Comparison of ENCODE assay signal across 1 cellular context in the genomic region with DNA sequence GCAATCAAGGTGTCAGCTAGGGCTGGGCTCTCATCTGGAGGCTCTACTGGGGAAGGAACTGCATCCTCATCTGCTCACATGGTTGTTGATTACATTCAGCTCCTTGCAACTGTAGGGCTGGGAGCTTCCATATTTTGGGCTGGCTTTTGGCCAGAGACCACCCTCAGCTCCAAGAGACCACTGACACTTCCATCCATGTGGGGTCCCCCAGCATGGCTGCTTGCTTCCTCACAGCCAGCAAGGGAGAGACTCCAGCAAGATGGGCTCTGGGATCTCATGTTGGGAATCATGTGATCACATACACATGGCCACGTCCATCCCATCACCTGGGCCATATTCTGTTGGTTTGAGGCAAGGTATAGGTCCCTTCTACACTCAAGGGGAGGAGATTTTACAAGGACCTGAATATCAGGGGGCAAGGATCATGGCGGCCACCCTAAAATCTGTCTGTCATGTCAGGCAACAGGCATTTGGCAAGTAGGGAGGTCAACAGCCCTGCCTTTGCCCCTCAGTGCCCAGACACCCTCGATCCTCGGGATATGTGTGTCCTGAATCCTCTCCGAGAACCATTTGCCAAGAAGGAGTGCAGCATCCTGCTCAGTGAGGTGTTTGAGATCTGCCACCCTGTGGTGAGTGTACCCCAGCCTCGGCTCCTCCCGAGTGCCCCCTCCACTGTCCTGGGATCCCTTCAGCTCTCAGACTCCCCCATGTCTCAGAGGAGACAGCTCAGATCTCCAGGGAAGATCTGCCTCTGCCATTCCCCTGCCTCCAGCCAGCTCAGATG.
TF ChIP-seq lines count a peak whose summit lies in the region.

No MANE protein-coding gene starts in this region.

TF ChIP-seq in IMR-90, 13 proteins besides CTCF, POLR2A, EP300 and RAD21:
- TF ChIP-seq MAFK (IDR thresholded peaks at IDR 0.05; ENCODE audit: low read depth, low read length) (no peak), CHD1 (IDR thresholded peaks at IDR 0.05; ENCODE audit: low read depth, low read length) (no peak), RCOR1 (IDR thresholded peaks at IDR 0.05; ENCODE audit: insufficient replicate concordance, low read length) (no peak), RFX5 (IDR thresholded peaks at IDR 0.05; ENCODE audit: low read depth, low read length) (no peak), CEBPB (IDR thresholded peaks at IDR 0.05; ENCODE audit: low read depth, low read length) (no peak), MAZ (IDR thresholded peaks at IDR 0.05; ENCODE audit: borderline replicate concordance, low read depth, low read length) (no peak), FOS (IDR thresholded peaks at IDR 0.05; ENCODE audit: low read depth, low read length) (no peak), NFE2L2 (IDR thresholded peaks at IDR 0.05; ENCODE audit: low read depth, low read length) (no peak), SMC3 (IDR thresholded peaks at IDR 0.05; ENCODE audit: low read depth, low read length) (no peak), MXI1 (IDR thresholded peaks at IDR 0.05; ENCODE audit: borderline replicate concordance, low read depth, low read length) (no peak), BHLHE40 (IDR thresholded peaks at IDR 0.05; ENCODE audit: low read depth, low read length) (no peak)
- TF ChIP-seq, protein P1, sequence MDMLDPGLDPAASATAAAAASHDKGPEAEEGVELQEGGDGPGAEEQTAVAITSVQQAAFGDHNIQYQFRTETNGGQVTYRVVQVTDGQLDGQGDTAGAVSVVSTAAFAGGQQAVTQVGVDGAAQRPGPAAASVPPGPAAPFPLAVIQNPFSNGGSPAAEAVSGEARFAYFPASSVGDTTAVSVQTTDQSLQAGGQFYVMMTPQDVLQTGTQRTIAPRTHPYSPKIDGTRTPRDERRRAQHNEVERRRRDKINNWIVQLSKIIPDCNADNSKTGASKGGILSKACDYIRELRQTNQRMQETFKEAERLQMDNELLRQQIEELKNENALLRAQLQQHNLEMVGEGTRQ (IDR thresholded peaks at IDR 0.05; ENCODE audit: low read depth, low read length): no peak
- TF ChIP-seq, protein P2, sequence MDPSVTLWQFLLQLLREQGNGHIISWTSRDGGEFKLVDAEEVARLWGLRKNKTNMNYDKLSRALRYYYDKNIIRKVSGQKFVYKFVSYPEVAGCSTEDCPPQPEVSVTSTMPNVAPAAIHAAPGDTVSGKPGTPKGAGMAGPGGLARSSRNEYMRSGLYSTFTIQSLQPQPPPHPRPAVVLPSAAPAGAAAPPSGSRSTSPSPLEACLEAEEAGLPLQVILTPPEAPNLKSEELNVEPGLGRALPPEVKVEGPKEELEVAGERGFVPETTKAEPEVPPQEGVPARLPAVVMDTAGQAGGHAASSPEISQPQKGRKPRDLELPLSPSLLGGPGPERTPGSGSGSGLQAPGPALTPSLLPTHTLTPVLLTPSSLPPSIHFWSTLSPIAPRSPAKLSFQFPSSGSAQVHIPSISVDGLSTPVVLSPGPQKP (IDR thresholded peaks at IDR 0.05; ENCODE audit: borderline replicate concordance, low read depth, low read length): no peak
